40 cellular contexts compared by ENCODE assay signal in genomic region chr4:22643952-22644351, GRCh38. TPM values are rescaled to one million over a fixed set of nuclear protein-coding genes. Genes with fewer than 3 reads are reported as not detected.
"Had no signal": no experiment of that assay in that cellular context is flagged by ENCODE, and none has a peak within 500 bp of the region (broad histone marks: within the 10 kb centered on the region; RNA-seq: fewer than 3 reads in every experiment).

No MANE protein-coding gene starts in this region.

- H3K27me3 Mint-ChIP-seq: activated naive CD4-positive, alpha-beta T cell treated with anti-CD3 and anti-CD28 coated beads, Interleukin-2, amount 10 ng/mL, durations not matched to agents 7 days and 5 days; activated naive CD4-positive, alpha-beta T cell treated with anti-CD3 and anti-CD28 coated beads, Interleukin-2, amount 50 U/mL, for 24 hours; activated naive CD8-positive, alpha-beta T cell; activated naive CD8-positive, alpha-beta T cell treated with anti-CD3 and anti-CD28 coated beads for 36 hours; activated naive CD8-positive, alpha-beta T cell treated with anti-CD3 and anti-CD28 coated beads, Interleukin-2, amount 10 ng/mL, durations not matched to agents 7 days and 5 days; activated naive CD8-positive, alpha-beta T cell treated with anti-CD3 and anti-CD28 coated beads, Interleukin-2, amount 50 U/mL, for 24 hours; activated T-cell treated with anti-CD3 and anti-CD28 coated beads, Interleukin-2, amount 50 U/mL, for 24 hours; activated T-helper 17 cell treated with anti-CD3 and anti-CD28 coated beads, Interleukin-2, amount 50 U/mL, for 72 hours; central memory CD8-positive, alpha-beta T cell had no signal

- H3K9me3 ChIP-seq: adrenal gland, body of pancreas had no signal

- H3K27ac Mint-ChIP-seq: activated naive CD4-positive, alpha-beta T cell treated with anti-CD3 and anti-CD28 coated beads for 36 hours; activated naive CD4-positive, alpha-beta T cell treated with anti-CD3 and anti-CD28 coated beads, Interleukin-2, amount 10 ng/mL, durations not matched to agents 7 days and 5 days; activated naive CD4-positive, alpha-beta T cell treated with anti-CD3 and anti-CD28 coated beads, Interleukin-2, amount 50 U/mL, for 24 hours; activated naive CD4-positive, alpha-beta T cell treated with anti-CD3 and anti-CD28 coated beads, Interleukin-2, amount 50 U/mL, for 72 hours; activated naive CD8-positive, alpha-beta T cell; activated naive CD8-positive, alpha-beta T cell treated with anti-CD3 and anti-CD28 coated beads for 36 hours; activated naive CD8-positive, alpha-beta T cell treated with anti-CD3 and anti-CD28 coated beads, Interleukin-2, amount 10 ng/mL, durations not matched to agents 7 days and 5 days; activated naive CD8-positive, alpha-beta T cell treated with anti-CD3 and anti-CD28 coated beads, Interleukin-2, amount 50 U/mL, for 24 hours; activated T-cell treated with anti-CD3 and anti-CD28 coated beads, Interleukin-2, amount 50 U/mL, for 24 hours; activated T-cell treated with anti-CD3 and anti-CD28 coated beads, Interleukin-2, amount 50 U/mL, for 72 hours; activated T-helper 1 cell treated with anti-CD3 and anti-CD28 coated beads, Interleukin-12 subunit alpha, Interleukin-12 subunit beta, Interleukin-2, Interleukin-4 antibody, amounts not matched to agents 30 ng/mL and 10 ng/mL and 1 ng/mL, durations not matched to agents 14 hours and 24 hours and 36 hours; activated T-helper 17 cell treated with anti-CD3 and anti-CD28 coated beads, Interleukin-2, amount 50 U/mL, for 72 hours; activated T-helper 2 cell treated with anti-CD3 and anti-CD28 coated beads, Interferon-gamma antibody, Interleukin-2, Interleukin-4, amounts not matched to agents 10 μg/mL and 5 μg/mL and 100 μg/mL, durations not matched to agents 14 hours and 24 hours and 36 hours; brain had no signal

- H3K27me3 ChIP-seq: adrenal gland, ascending aorta, body of pancreas, brain microvascular endothelial cell, breast epithelium, cardiac muscle cell had no signal

- ATAC-seq: activated naive CD4-positive, alpha-beta T cell treated with anti-CD3 and anti-CD28 coated beads, Interleukin-2, amount 50 U/mL, for 72 hours; activated naive CD8-positive, alpha-beta T cell treated with anti-CD3 and anti-CD28 coated beads, Interleukin-2, amount 50 U/mL, for 24 hours; activated T-cell treated with anti-CD3 and anti-CD28 coated beads, Interleukin-2, amount 50 U/mL, for 4 hours; activated T-cell treated with anti-CD3 and anti-CD28 coated beads, Interleukin-2, amount 50 U/mL, for 72 hours; activated T-helper 17 cell treated with anti-CD3 and anti-CD28 coated beads, Interleukin-2, amount 50 U/mL, for 72 hours; body of pancreas had no signal

- H3K9me3 Mint-ChIP-seq: activated T-cell treated with anti-CD3 and anti-CD28 coated beads, Interleukin-2, amount 50 U/mL, for 4 hours had no signal

- H3K4me3 ChIP-seq: adrenal gland, ascending aorta, body of pancreas, breast epithelium, cardiac muscle cell had no signal

- H3K4me1 Mint-ChIP-seq: activated naive CD4-positive, alpha-beta T cell treated with anti-CD3 and anti-CD28 coated beads, Interleukin-2, amount 10 ng/mL, durations not matched to agents 7 days and 5 days; activated naive CD4-positive, alpha-beta T cell treated with anti-CD3 and anti-CD28 coated beads, Interleukin-2, amount 50 U/mL, for 24 hours; activated naive CD8-positive, alpha-beta T cell treated with anti-CD3 and anti-CD28 coated beads, Interleukin-2, amount 10 ng/mL, durations not matched to agents 7 days and 5 days; activated naive CD8-positive, alpha-beta T cell treated with anti-CD3 and anti-CD28 coated beads, Interleukin-2, amount 50 U/mL, for 24 hours; activated T-helper 17 cell treated with anti-CD3 and anti-CD28 coated beads, Interleukin-2, amount 50 U/mL, for 72 hours; central memory CD8-positive, alpha-beta T cell had no signal

- DNase-seq: activated effector memory CD4-positive, alpha-beta T cell treated with anti-CD3 and anti-CD28 coated beads, Interleukin-2, amount 50 U/mL, for 16 hours; activated effector memory CD4-positive, alpha-beta T cell treated with Interleukin-2 at 50 U/mL for 16 hours; activated gamma-delta T cell; activated gamma-delta T cell treated with Interleukin-2 at 50 U/mL for 16 hours; activated naive CD4-positive, alpha-beta T cell; activated naive CD4-positive, alpha-beta T cell treated with anti-CD3 and anti-CD28 coated beads for 36 hours; activated naive CD4-positive, alpha-beta T cell treated with anti-CD3 and anti-CD28 coated beads, Interleukin-2, amount 10 ng/mL, durations not matched to agents 7 days and 5 days; activated naive CD4-positive, alpha-beta T cell treated with anti-CD3 and anti-CD28 coated beads, Interleukin-2, amount 50 U/mL, for 16 hours; activated naive CD4-positive, alpha-beta T cell treated with Interleukin-2 at 50 U/mL for 16 hours; activated naive CD8-positive, alpha-beta T cell treated with anti-CD3 and anti-CD28 coated beads for 36 hours; activated naive CD8-positive, alpha-beta T cell treated with anti-CD3 and anti-CD28 coated beads, Interleukin-2, amount 10 ng/mL, durations not matched to agents 7 days and 5 days; activated naive CD8-positive, alpha-beta T cell treated with anti-CD3 and anti-CD28 coated beads, Interleukin-2, amount 50 U/mL, for 24 hours; activated T-cell treated with anti-CD3 and anti-CD28 coated beads, Interleukin-2, amount 50 U/mL, for 1 hour; activated T-cell treated with anti-CD3 and anti-CD28 coated beads, Interleukin-2, amount 50 U/mL, for 24 hours; activated T-cell treated with anti-CD3 and anti-CD28 coated beads, Interleukin-2, amount 50 U/mL, for 4 hours; activated T-cell treated with anti-CD3 and anti-CD28 coated beads, Interleukin-2, amount 50 U/mL, for 48 hours; activated T-cell treated with anti-CD3 and anti-CD28 coated beads, Interleukin-2, amount 50 U/mL, for 72 hours; adrenal gland; amniotic stem cell; amygdala; anterior cingulate cortex; aorta; body of pancreas; brain microvascular endothelial cell; central memory CD4-positive, alpha-beta T cell; cerebellar nuclear complex had no signal

- H3K4me1 ChIP-seq: adrenal gland, ascending aorta, body of pancreas, breast epithelium had no signal

- H3K4me3 Mint-ChIP-seq: activated naive CD4-positive, alpha-beta T cell treated with anti-CD3 and anti-CD28 coated beads for 36 hours; activated naive CD4-positive, alpha-beta T cell treated with anti-CD3 and anti-CD28 coated beads, Interleukin-2, amount 10 ng/mL, durations not matched to agents 7 days and 5 days; activated naive CD4-positive, alpha-beta T cell treated with anti-CD3 and anti-CD28 coated beads, Interleukin-2, amount 50 U/mL, for 24 hours; activated naive CD8-positive, alpha-beta T cell; activated naive CD8-positive, alpha-beta T cell treated with anti-CD3 and anti-CD28 coated beads for 36 hours; activated naive CD8-positive, alpha-beta T cell treated with anti-CD3 and anti-CD28 coated beads, Interleukin-2, amount 10 ng/mL, durations not matched to agents 7 days and 5 days; activated naive CD8-positive, alpha-beta T cell treated with anti-CD3 and anti-CD28 coated beads, Interleukin-2, amount 50 U/mL, for 24 hours; activated T-cell treated with anti-CD3 and anti-CD28 coated beads, Interleukin-2, amount 50 U/mL, for 24 hours; activated T-cell treated with anti-CD3 and anti-CD28 coated beads, Interleukin-2, amount 50 U/mL, for 4 hours; activated T-cell treated with anti-CD3 and anti-CD28 coated beads, Interleukin-2, amount 50 U/mL, for 72 hours; activated T-helper 1 cell treated with anti-CD3 and anti-CD28 coated beads, Interleukin-12 subunit alpha, Interleukin-12 subunit beta, Interleukin-2, Interleukin-4 antibody, amounts not matched to agents 30 ng/mL and 10 ng/mL and 1 ng/mL, durations not matched to agents 14 hours and 24 hours and 36 hours; activated T-helper 17 cell treated with anti-CD3 and anti-CD28 coated beads, Interleukin-2, amount 50 U/mL, for 72 hours; brain; central memory CD8-positive, alpha-beta T cell had no signal

- H3K27ac ChIP-seq: adrenal gland, ascending aorta, body of pancreas, brain microvascular endothelial cell, breast epithelium, cardiac muscle cell had no signal

- H3K36me3 ChIP-seq: adrenal gland, ascending aorta, brain microvascular endothelial cell, breast epithelium, cardiac muscle cell had no signal

- H3K36me3 Mint-ChIP-seq: activated naive CD4-positive, alpha-beta T cell treated with anti-CD3 and anti-CD28 coated beads, Interleukin-2, amount 10 ng/mL, durations not matched to agents 7 days and 5 days; activated naive CD8-positive, alpha-beta T cell treated with anti-CD3 and anti-CD28 coated beads, Interleukin-2, amount 10 ng/mL, durations not matched to agents 7 days and 5 days had no signal

RNA-seq across cellular contexts. Expression of gene GBA3, which starts 48.8 kb away (rescaled TPM):
- total RNA-seq: activated naive CD4-positive, alpha-beta T cell treated with anti-CD3 and anti-CD28 coated beads for 36 hours; activated naive CD4-positive, alpha-beta T cell treated with anti-CD3 and anti-CD28 coated beads, Interleukin-2, amount 50 U/mL, for 72 hours; activated naive CD8-positive, alpha-beta T cell treated with anti-CD3 and anti-CD28 coated beads for 36 hours; activated naive CD8-positive, alpha-beta T cell treated with anti-CD3 and anti-CD28 coated beads, Interleukin-2, amount 10 ng/mL, durations not matched to agents 7 days and 5 days; activated T-cell treated with anti-CD3 and anti-CD28 coated beads, Interleukin-2, amount 50 U/mL, for 4 hours; activated T-cell treated with anti-CD3 and anti-CD28 coated beads, Interleukin-2, amount 50 U/mL, for 72 hours; activated T-helper 1 cell treated with anti-CD3 and anti-CD28 coated beads, Interleukin-12 subunit alpha, Interleukin-12 subunit beta, Interleukin-2, Interleukin-4 antibody, amounts not matched to agents 30 ng/mL and 10 ng/mL and 1 ng/mL, durations not matched to agents 14 hours and 24 hours and 36 hours; activated T-helper 17 cell treated with anti-CD3 and anti-CD28 coated beads, Interleukin-2, amount 50 U/mL, for 72 hours; aorta; ascending aorta; astrocyte; cardiac muscle cell; cardiac septum; chondrocyte had no signal
